In genomic region chr18:48576454-48576766, GRCh38 we compare ENCODE assay signal across 1 cellular context.
TF ChIP-seq lines count a peak whose summit lies in the region.

No MANE protein-coding gene starts in this region.

TF ChIP-seq in H1, 55 proteins besides CTCF, POLR2A, EP300 and RAD21 (continued from another document):
- TF ChIP-seq CHD7 (IDR thresholded peaks at IDR 0.05; ENCODE audit: insufficient replicate concordance, low read length) (no peak), BRCA1 (IDR thresholded peaks at IDR 0.05; ENCODE audit: low read depth, low read length) (no peak), BCL11A (IDR thresholded peaks at IDR 0.05; ENCODE audit: low read depth in 2 of 2, low read length in 2 of 2) (no peak), GTF2F1 (IDR thresholded peaks at IDR 0.05; ENCODE audit: borderline replicate concordance, low read depth, low read length) (no peak), JUND (IDR thresholded peaks at IDR 0.05; ENCODE audit: low read length) (no peak), SAP30 (IDR thresholded peaks at IDR 0.05; ENCODE audit: insufficient read depth, insufficient replicate concordance, low read length) (no peak), RBBP5 (IDR thresholded peaks at IDR 0.05; ENCODE audit: borderline replicate concordance, low read depth, low read length) (no peak), SP4 (IDR thresholded peaks at IDR 0.05; ENCODE audit: low read length) (no peak), MAX (IDR thresholded peaks at IDR 0.05) (no peak), EGR1 (IDR thresholded peaks at IDR 0.05; ENCODE audit: borderline replicate concordance, low read depth, low read length) (no peak), SP2 (IDR thresholded peaks at IDR 0.05; ENCODE audit: low read length) (no peak), POLR2AphosphoS5 (IDR thresholded peaks at IDR 0.05; ENCODE audit: low read depth, low read length) (no peak), KDM1A (IDR thresholded peaks at IDR 0.05; ENCODE audit: borderline replicate concordance, low read length) (no peak), HDAC6 (IDR thresholded peaks at IDR 0.05; ENCODE audit: low read depth, low read length) (no peak), BACH1 (IDR thresholded peaks at IDR 0.05; ENCODE audit: low read length) (no peak), PHF8 (conservative IDR thresholded peaks at IDR 0.05; ENCODE audit: low read depth, low read length) (no peak), TCF12 (IDR thresholded peaks at IDR 0.05; ENCODE audit: low read depth, low read length) (no peak), POU5F1 (IDR thresholded peaks at IDR 0.05; ENCODE audit: low read depth, low read length) (no peak)
TF ChIP-seq in H1: peak in this region for 0.
